In the genomic region with DNA sequence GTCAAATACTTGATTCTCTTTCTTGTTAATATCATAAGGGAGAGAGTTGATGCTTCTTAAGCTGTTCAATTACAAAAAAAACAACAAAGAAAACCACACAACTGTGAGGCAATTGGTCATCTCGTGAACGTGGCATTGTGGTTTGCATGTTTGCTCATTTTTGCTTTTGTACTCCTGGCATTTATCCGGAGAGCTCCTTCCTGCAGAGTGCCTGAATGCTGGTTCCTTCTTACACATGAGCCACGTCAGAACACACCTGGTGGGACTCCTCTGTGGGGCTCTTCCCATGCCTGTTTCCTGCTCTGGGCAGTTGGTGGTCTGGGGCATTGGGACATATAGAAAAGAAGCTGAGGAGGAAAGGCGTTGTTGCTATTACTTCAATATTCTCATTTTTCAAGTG, we compare ENCODE assay signal across 22 cellular contexts.
DNase-seq lines count a peak whose midpoint lies in the region; ATAC-seq and TF ChIP-seq lines count a peak whose summit lies in the region.
"Had no signal": no experiment of that assay in that cellular context is flagged by ENCODE, and none has a peak within 500 bp of the region (broad histone marks: within the 10 kb centered on the region; RNA-seq: fewer than 3 reads in every experiment).

No MANE protein-coding gene starts in this region.

- H3K4me3 ChIP-seq in astrocyte of the spinal cord (ENCODE audit: low read depth, low read length) (no peak overlapping the region), skeletal muscle cell (ENCODE audit: low read depth, low read length) (no peak overlapping the region)
- H3K4me3 ChIP-seq: esophagus squamous epithelium had no signal

- H3K36me3 ChIP-seq in KOPT-K1 (ENCODE audit: insufficient read depth, low read length) = peaks cover 46% of the 10 kb centered on the region
- H3K36me3 ChIP-seq: neutrophil had no signal

- in situ Hi-C loops in astrocyte of the spinal cord (cut with HindIII; ENCODE audit: low sequenced_read_pairs) = no loop called here

- no peak for TF ChIP-seq CTCF in astrocyte of the spinal cord (IDR thresholded peaks at IDR 0.05; ENCODE audit: low read depth, low read length)

- peaks cover 4% of the 10 kb centered on the region for H3K9me3 ChIP-seq in KOPT-K1 (ENCODE audit: insufficient read depth, low read length, poor library complexity, severe bottlenecking)
- H3K9me3 ChIP-seq: esophagus squamous epithelium, neutrophil had no signal

- no peak for ATAC-seq in HG03139 (IDR thresholded peaks at IDR 0.05; ENCODE audit: unreplicated experiment)
- ATAC-seq: CD8-positive, alpha-beta T cell; T-cell had no signal

- DNase-seq in NCI-H2029 treated with DMSO at 0.1 percent for 48 hours (lab: John Stamatoyannopoulos, UW) = peak; percentile 11
- DNase-seq in NCI-H2029 (lab: John Stamatoyannopoulos, UW) = no peak
- DNase-seq in astrocyte of the spinal cord (ENCODE audit: low read depth, low spot score) = peak; percentile 70
- peak; percentile 4 for DNase-seq in skeletal muscle cell (ENCODE audit: low read depth)
- DNase-seq in Kasumi-1 (lab: John Stamatoyannopoulos, UW) = no peak
- DNase-seq in foreskin melanocyte = no peak
- DNase-seq: activated naive CD4-positive, alpha-beta T cell treated with anti-CD3 and anti-CD28 coated beads, Interleukin-2, amount 50 U/mL, for 16 hours; aorta; CD8-positive, alpha-beta T cell; DMS53; endodermal cell; esophagus squamous epithelium; KG1; NCI-H1048; NCI-H187; NCI-H345; SIG-M5; T-cell had no signal

- H3K27ac ChIP-seq in KOPT-K1 (ENCODE audit: low read depth, low read length, poor library complexity, severe bottlenecking) = peak overlapping the region; percentile 12
- H3K27ac ChIP-seq: 22Rv1, esophagus squamous epithelium, neutrophil had no signal

Comparison
In these comparisons a context has a peak if more than half of its experiments do, and no peak if none do; other contexts are left out.
1. DNase-seq: peak in NCI-H2029 treated with DMSO at 0.1 percent for 48 hours (single experiment), astrocyte of the spinal cord (single experiment) and skeletal muscle cell (single experiment); none in NCI-H2029 (single experiment), Kasumi-1 (0 of 2) and foreskin melanocyte (single experiment).